ENCODE assay signal across 15 cellular contexts in genomic region chr2:110866496-110866895, GRCh38.
DNase-seq lines count a peak whose midpoint lies in the region; ATAC-seq and TF ChIP-seq lines count a peak whose summit lies in the region.
"Had no signal": no experiment of that assay in that cellular context is flagged by ENCODE, and none has a peak within 500 bp of the region (broad histone marks: within the 10 kb centered on the region; RNA-seq: fewer than 3 reads in every experiment).

No MANE protein-coding gene starts in this region.

- no peaks in the 10 kb centered on the region for H3K9me3 ChIP-seq in A673 (ENCODE audit: low read depth, low read length, poor library complexity, severe bottlenecking)

- no peak overlapping the region for H3K4me3 Mint-ChIP-seq in nephron progenitor cell
- H3K4me3 Mint-ChIP-seq in stimulated activated naive CD8-positive, alpha-beta T cell treated with anti-CD3 and anti-CD28 coated beads, Interleukin-15, amount 100 ng/mL, for 72 hours = peak overlapping the region; percentile 31 to 58

- no peaks in the 10 kb centered on the region for H3K36me3 Mint-ChIP-seq in nephron progenitor cell (ENCODE audit: low read depth)

- H3K27me3 ChIP-seq in A673 (replicated peaks; ENCODE audit: insufficient read depth, low read depth, low read length, poor library complexity) = peaks cover 44% of the 10 kb centered on the region

- no TSS peak for BruUV-seq in A673 (replicated peaks; lab: Mats Ljungman, UMichigan)

- H3K27ac Mint-ChIP-seq in nephron progenitor cell = peak overlapping the region; percentile 12
- H3K27ac Mint-ChIP-seq in stimulated activated naive CD8-positive, alpha-beta T cell treated with anti-CD3 and anti-CD28 coated beads, Interleukin-15, amount 100 ng/mL, for 72 hours = no peak overlapping the region

- POLR2A ChIA-PET in A673 (lab: Charles Lee; ENCODE audit: low non-redundant PET) = no interaction called here

- ATAC-seq in stimulated activated naive CD8-positive, alpha-beta T cell treated with anti-CD3 and anti-CD28 coated beads, Interleukin-15, amount 100 ng/mL, for 72 hours = peak; percentile 86
- ATAC-seq in HG02970 (IDR thresholded peaks at IDR 0.05; ENCODE audit: low FRiP score, unreplicated experiment) = no peak
- ATAC-seq: HCT116, HepG2 had no signal

- no peak overlapping the region for H3K4me3 ChIP-seq in A673 (ENCODE audit: low read depth, low read length, poor library complexity, severe bottlenecking)

- peaks cover 29% of the 10 kb centered on the region for H3K4me1 Mint-ChIP-seq in nephron progenitor cell
- H3K4me1 Mint-ChIP-seq in stimulated activated naive CD8-positive, alpha-beta T cell treated with anti-CD3 and anti-CD28 coated beads, Interleukin-15, amount 100 ng/mL, for 72 hours = peaks cover 68% of the 10 kb centered on the region

- CTCF ChIA-PET in A673 (lab: Charles Lee) = no interaction called here

- no peaks in the 10 kb centered on the region for H3K36me3 ChIP-seq in A673 (ENCODE audit: insufficient read depth, low read length, poor library complexity, severe bottlenecking)

- DNase-seq in activated gamma-delta T cell treated with anti-CD3 and anti-CD28 coated beads, Interleukin-2, amount 50 U/mL, for 16 hours (ENCODE audit: low read depth) = peak; percentile 19
- no peak for DNase-seq in activated gamma-delta T cell treated with Interleukin-2 at 50 U/mL for 16 hours
- peak; percentile 48 for DNase-seq in activated CD8-positive, alpha-beta memory T cell treated with anti-CD3 and anti-CD28 coated beads, Interleukin-2, amount 50 U/mL, for 24 hours (ENCODE audit: extremely low read depth)
- DNase-seq in nephron progenitor cell = no peak
- DNase-seq in stimulated activated naive CD8-positive, alpha-beta T cell treated with anti-CD3 and anti-CD28 coated beads, Interleukin-15, amount 100 ng/mL, for 72 hours = peak; percentile 58 to 74
- DNase-seq in NCI-H510A treated with DMSO at 0.1 percent for 48 hours (lab: John Stamatoyannopoulos, UW) = no peak
- DNase-seq in A673 (ENCODE audit: low spot score) = no peak
- DNase-seq: AML-193, EL, glutamatergic neuron, kidney glomerular epithelial cell, NCI-H1694 treated with DMSO at 0.1 percent for 48 hours had no signal

- peaks cover 18% of the 10 kb centered on the region for H3K27me3 Mint-ChIP-seq in nephron progenitor cell (ENCODE audit: low read depth, poor library complexity)
- peaks cover 43% of the 10 kb centered on the region for H3K27me3 Mint-ChIP-seq in stimulated activated naive CD8-positive, alpha-beta T cell treated with anti-CD3 and anti-CD28 coated beads, Interleukin-15, amount 100 ng/mL, for 72 hours

- no peaks in the 10 kb centered on the region for H3K9me3 Mint-ChIP-seq in nephron progenitor cell
- no peaks in the 10 kb centered on the region for H3K9me3 Mint-ChIP-seq in stimulated activated naive CD8-positive, alpha-beta T cell treated with anti-CD3 and anti-CD28 coated beads, Interleukin-15, amount 100 ng/mL, for 72 hours

- intact Hi-C loops in A673 (cut with micrococcal nuclease; ENCODE audit: unreplicated experiment) = no loop called here

- no peak overlapping the region for H3K27ac ChIP-seq in A673 (ENCODE audit: low read depth, low read length, poor library complexity, severe bottlenecking)

- no peaks in the 10 kb centered on the region for H3K4me1 ChIP-seq in A673 (ENCODE audit: insufficient read depth, low read length, poor library complexity, severe bottlenecking)

- TF ChIP-seq CTCF in nephron progenitor cell (IDR thresholded peaks at IDR 0.05) = no peak
- no peak for TF ChIP-seq CTCF in A673 (conservative IDR thresholded peaks at IDR 0.05; ENCODE audit: low read depth, low read length)

Comparison
In these comparisons a context has a peak if more than half of its experiments do, and no peak if none do; other contexts are left out.
1. DNase-seq: peak in activated gamma-delta T cell treated with anti-CD3 and anti-CD28 coated beads, Interleukin-2, amount 50 U/mL, for 16 hours (single experiment), activated CD8-positive, alpha-beta memory T cell treated with anti-CD3 and anti-CD28 coated beads, Interleukin-2, amount 50 U/mL, for 24 hours (single experiment) and stimulated activated naive CD8-positive, alpha-beta T cell treated with anti-CD3 and anti-CD28 coated beads, Interleukin-15, amount 100 ng/mL, for 72 hours (2 of 2); none in activated gamma-delta T cell treated with Interleukin-2 at 50 U/mL for 16 hours (single experiment), nephron progenitor cell (single experiment), NCI-H510A treated with DMSO at 0.1 percent for 48 hours (single experiment) and A673 (single experiment).